Comparison of ENCODE assay signal across 1 cellular context in the genomic region with DNA sequence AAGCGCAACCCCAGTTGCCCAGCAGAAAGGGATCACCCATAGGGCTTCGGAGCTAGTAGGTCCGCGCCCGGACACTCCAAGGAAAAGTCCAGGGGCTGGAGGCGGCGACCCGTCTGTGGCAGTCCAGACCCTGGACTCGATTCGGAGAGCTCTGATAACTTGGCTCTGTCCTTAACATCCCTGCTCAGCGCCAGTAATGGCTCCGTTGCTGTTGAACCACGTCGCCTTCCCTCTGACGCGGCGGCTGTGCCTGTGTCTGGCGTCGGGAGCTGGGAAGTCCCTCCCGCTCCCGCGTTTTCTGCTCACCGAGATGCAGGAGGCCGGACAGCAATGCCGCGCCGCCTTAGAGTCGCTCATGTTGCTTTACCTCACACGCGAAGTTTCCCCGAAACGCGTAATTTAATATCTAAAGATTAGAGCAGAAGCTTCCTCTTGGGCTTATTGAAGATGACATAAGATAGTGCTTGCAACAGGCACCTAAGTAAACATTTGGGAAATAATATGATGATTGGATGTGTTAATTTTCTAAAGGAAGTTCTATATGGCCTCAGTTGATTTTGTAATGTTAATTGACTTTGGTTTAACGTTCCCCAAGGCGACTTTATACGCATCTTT.
TF ChIP-seq lines count a peak whose summit lies in the region.

No MANE protein-coding gene starts in this region.

TF ChIP-seq in IMR-90, 13 proteins besides CTCF, POLR2A, EP300 and RAD21:
- no peak for TF ChIP-seq CHD1 (IDR thresholded peaks at IDR 0.05; ENCODE audit: low read depth, low read length)
- TF ChIP-seq FOS (IDR thresholded peaks at IDR 0.05; ENCODE audit: low read depth, low read length) = no peak
- TF ChIP-seq, protein P1, sequence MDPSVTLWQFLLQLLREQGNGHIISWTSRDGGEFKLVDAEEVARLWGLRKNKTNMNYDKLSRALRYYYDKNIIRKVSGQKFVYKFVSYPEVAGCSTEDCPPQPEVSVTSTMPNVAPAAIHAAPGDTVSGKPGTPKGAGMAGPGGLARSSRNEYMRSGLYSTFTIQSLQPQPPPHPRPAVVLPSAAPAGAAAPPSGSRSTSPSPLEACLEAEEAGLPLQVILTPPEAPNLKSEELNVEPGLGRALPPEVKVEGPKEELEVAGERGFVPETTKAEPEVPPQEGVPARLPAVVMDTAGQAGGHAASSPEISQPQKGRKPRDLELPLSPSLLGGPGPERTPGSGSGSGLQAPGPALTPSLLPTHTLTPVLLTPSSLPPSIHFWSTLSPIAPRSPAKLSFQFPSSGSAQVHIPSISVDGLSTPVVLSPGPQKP (IDR thresholded peaks at IDR 0.05; ENCODE audit: borderline replicate concordance, low read depth, low read length) = no peak
- TF ChIP-seq, protein P2, sequence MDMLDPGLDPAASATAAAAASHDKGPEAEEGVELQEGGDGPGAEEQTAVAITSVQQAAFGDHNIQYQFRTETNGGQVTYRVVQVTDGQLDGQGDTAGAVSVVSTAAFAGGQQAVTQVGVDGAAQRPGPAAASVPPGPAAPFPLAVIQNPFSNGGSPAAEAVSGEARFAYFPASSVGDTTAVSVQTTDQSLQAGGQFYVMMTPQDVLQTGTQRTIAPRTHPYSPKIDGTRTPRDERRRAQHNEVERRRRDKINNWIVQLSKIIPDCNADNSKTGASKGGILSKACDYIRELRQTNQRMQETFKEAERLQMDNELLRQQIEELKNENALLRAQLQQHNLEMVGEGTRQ (IDR thresholded peaks at IDR 0.05; ENCODE audit: low read depth, low read length) = no peak
- TF ChIP-seq MXI1 (IDR thresholded peaks at IDR 0.05; ENCODE audit: borderline replicate concordance, low read depth, low read length) = 0 out of 2 replicates have a peak, but pooled peaks have one; percentile 14
- TF ChIP-seq SMC3 (IDR thresholded peaks at IDR 0.05; ENCODE audit: low read depth, low read length) = 0 out of 2 replicates have a peak, but pooled peaks have one; percentile 6
- no peak for TF ChIP-seq MAFK (IDR thresholded peaks at IDR 0.05; ENCODE audit: low read depth, low read length)
- no peak for TF ChIP-seq CEBPB (IDR thresholded peaks at IDR 0.05; ENCODE audit: low read depth, low read length)
- TF ChIP-seq RCOR1 (IDR thresholded peaks at IDR 0.05; ENCODE audit: insufficient replicate concordance, low read length) = no peak
- TF ChIP-seq RFX5 (IDR thresholded peaks at IDR 0.05; ENCODE audit: low read depth, low read length) = no peak
- TF ChIP-seq BHLHE40 (IDR thresholded peaks at IDR 0.05; ENCODE audit: low read depth, low read length) = no peak
- TF ChIP-seq MAZ (IDR thresholded peaks at IDR 0.05; ENCODE audit: borderline replicate concordance, low read depth, low read length) = peak; percentile 44; the same call in 1 of the 2 replicates
- TF ChIP-seq NFE2L2 (IDR thresholded peaks at IDR 0.05; ENCODE audit: low read depth, low read length) = no peak
